Comparison of ENCODE assay signal across 25 cellular contexts in the genomic region with DNA sequence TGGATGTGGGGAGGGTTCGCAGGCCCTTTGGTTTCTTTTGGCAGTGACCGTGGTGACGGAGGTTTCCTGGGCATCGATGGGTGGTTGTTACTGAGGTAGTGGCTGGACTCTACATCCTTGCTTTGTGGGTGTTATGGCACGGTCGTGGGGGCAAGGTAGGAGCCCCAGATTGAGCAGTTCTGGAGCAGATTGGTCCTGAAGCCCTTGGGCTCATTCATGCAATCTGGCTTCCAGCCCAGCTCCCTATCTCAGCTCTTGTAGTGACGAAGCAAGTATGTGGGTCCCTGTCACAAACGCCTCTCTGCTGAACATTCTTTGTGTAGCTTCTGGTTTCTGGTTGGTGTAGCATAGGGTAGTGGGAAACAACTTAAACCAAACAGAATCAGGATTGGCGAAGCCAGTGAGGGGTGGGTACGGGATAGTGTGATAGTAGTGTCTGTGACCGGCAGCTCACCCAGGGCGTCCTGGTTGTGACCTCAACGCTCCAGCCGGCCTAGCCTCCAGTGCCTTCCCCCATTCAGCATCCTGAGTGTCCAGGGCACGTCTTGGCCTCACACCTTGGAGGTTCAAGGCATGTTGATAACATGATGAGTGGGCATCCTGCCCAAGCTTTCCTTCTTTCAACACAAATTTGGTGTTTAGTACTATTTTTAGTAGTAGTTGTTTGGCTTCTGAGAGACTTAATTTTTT. TPM values are rescaled to one million over a fixed set of nuclear protein-coding genes. Genes with fewer than 3 reads are reported as not detected.
DNase-seq lines count a peak whose midpoint lies in the region; ATAC-seq and TF ChIP-seq lines count a peak whose summit lies in the region.
"Had no signal": no experiment of that assay in that cellular context is flagged by ENCODE, and none has a peak within 500 bp of the region (broad histone marks: within the 10 kb centered on the region; RNA-seq: fewer than 3 reads in every experiment).

No MANE protein-coding gene starts in this region.

- no peaks in the 10 kb centered on the region for H3K4me1 ChIP-seq in aorta (ENCODE audit: control insufficient read depth in 1 of 2, insufficient read depth in 2 of 2, low read length in 2 of 2)
- H3K4me1 ChIP-seq: colonic mucosa had no signal

- DNase-seq in stimulated activated naive CD8-positive, alpha-beta T cell treated with anti-CD3 and anti-CD28 coated beads, Interleukin-15, amount 100 ng/mL, for 72 hours, result no peak
- DNase-seq in chondrocyte (ENCODE audit: low spot score) (peak; percentile 72), mesenteric fat pad (ENCODE audit: low spot score) (peak; percentile 72), aorta (peak; percentile 25 to 47), T-helper 9 cell (no peak), left lobe of liver (ENCODE audit: low spot score) (no peak), MCF 10A (ENCODE audit: unreplicated experiment) (no peak)
- DNase-seq: ACHN; activated CD4-positive, alpha-beta T cell treated with anti-CD3 and anti-CD28 coated beads, Interleukin-2, amount 10 ng/mL, durations not matched to agents 7 days and 5 days; brain microvascular endothelial cell; colonic mucosa; EL; islet precursor cell; lower lobe of right lung; MM.1S; NCI-H1417; NCI-H2081; NCI-H226; NCI-H82; stimulated activated CD4-positive, alpha-beta T cell treated with anti-CD3 and anti-CD28 coated beads, Interleukin-2, amount 100 ng/mL, for 48 hours had no signal

- H3K9me3 ChIP-seq in aorta (ENCODE audit: control insufficient read depth, low read length), result no peaks in the 10 kb centered on the region
- H3K9me3 ChIP-seq: colonic mucosa, lower lobe of right lung had no signal

- no peak overlapping the region for H3K27ac Mint-ChIP-seq in stimulated activated naive CD8-positive, alpha-beta T cell treated with anti-CD3 and anti-CD28 coated beads, Interleukin-15, Interleukin-2, amounts not matched to agents 100 ng/mL and 50 ng/mL, for 24 hours
- H3K27ac Mint-ChIP-seq in stimulated activated naive CD8-positive, alpha-beta T cell treated with anti-CD3 and anti-CD28 coated beads, Interleukin-15, amount 100 ng/mL, for 72 hours, result peak overlapping the region in 1 of 2 donors; percentile 10
- H3K27ac Mint-ChIP-seq in chondrocyte (ENCODE audit: unreplicated experiment), result no peak overlapping the region
- H3K27ac Mint-ChIP-seq in MCF 10A (ENCODE audit: low read depth, unreplicated experiment), result no peak overlapping the region
- H3K27ac Mint-ChIP-seq: activated CD4-positive, alpha-beta T cell treated with anti-CD3 and anti-CD28 coated beads, Interleukin-2, amount 10 ng/mL, durations not matched to agents 7 days and 5 days; stimulated activated memory B cell treated with anti-CD40 and anti-IgM and Interleukin-4, amounts not matched to agents 10 μg/mL and 1 μg/mL and 100 μg/mL, for 72 hours had no signal

- H3K4me3 Mint-ChIP-seq in stimulated activated naive CD8-positive, alpha-beta T cell treated with anti-CD3 and anti-CD28 coated beads, Interleukin-15, Interleukin-2, amounts not matched to agents 100 ng/mL and 50 ng/mL, for 24 hours, result peak overlapping the region; percentile 95
- H3K4me3 Mint-ChIP-seq in stimulated activated naive CD8-positive, alpha-beta T cell treated with anti-CD3 and anti-CD28 coated beads, Interleukin-15, amount 100 ng/mL, for 72 hours, result no peak overlapping the region
- H3K4me3 Mint-ChIP-seq in chondrocyte (ENCODE audit: unreplicated experiment) (no peak overlapping the region), MCF 10A (ENCODE audit: unreplicated experiment) (no peak overlapping the region)
- H3K4me3 Mint-ChIP-seq: activated CD4-positive, alpha-beta T cell treated with anti-CD3 and anti-CD28 coated beads, Interleukin-2, amount 10 ng/mL, durations not matched to agents 7 days and 5 days; stimulated activated memory B cell treated with anti-CD40 and anti-IgM and Interleukin-4, amounts not matched to agents 10 μg/mL and 1 μg/mL and 100 μg/mL, for 72 hours had no signal

- H3K36me3 ChIP-seq in aorta (ENCODE audit: control insufficient read depth in 1 of 2, insufficient read depth in 2 of 2, low read length in 1 of 2), result peaks cover 0 to 4% of the 10 kb centered on the region in 2 donors

- no peak overlapping the region for H3K27ac ChIP-seq in aorta (ENCODE audit: low read depth in 1 of 2, low read length in 2 of 2)
- H3K27ac ChIP-seq: brain microvascular endothelial cell, colonic mucosa, lower lobe of right lung, VCaP had no signal

- H3K4me1 Mint-ChIP-seq in stimulated activated naive CD8-positive, alpha-beta T cell treated with anti-CD3 and anti-CD28 coated beads, Interleukin-15, Interleukin-2, amounts not matched to agents 100 ng/mL and 50 ng/mL, for 24 hours (ENCODE audit: low read depth), result peaks cover 42% of the 10 kb centered on the region
- peaks cover 56% of the 10 kb centered on the region for H3K4me1 Mint-ChIP-seq in stimulated activated naive CD8-positive, alpha-beta T cell treated with anti-CD3 and anti-CD28 coated beads, Interleukin-15, amount 100 ng/mL, for 72 hours
- peaks cover 29% of the 10 kb centered on the region for H3K4me1 Mint-ChIP-seq in chondrocyte (ENCODE audit: low read depth)
- peaks cover 28% of the 10 kb centered on the region for H3K4me1 Mint-ChIP-seq in MCF 10A (ENCODE audit: insufficient read depth, unreplicated experiment)

- TF ChIP-seq CTCF in chondrocyte (IDR thresholded peaks at IDR 0.05), result no peak
- TF ChIP-seq CTCF in MCF 10A (IDR thresholded peaks at IDR 0.05; ENCODE audit: unreplicated experiment), result no peak

- intact Hi-C loops in aorta (cut with DNase I) (no loop called here), MCF 10A (cut with micrococcal nuclease) (no loop called here)

- no peaks in the 10 kb centered on the region for H3K9me3 Mint-ChIP-seq in stimulated activated naive CD8-positive, alpha-beta T cell treated with anti-CD3 and anti-CD28 coated beads, Interleukin-15, Interleukin-2, amounts not matched to agents 100 ng/mL and 50 ng/mL, for 24 hours
- no peaks in the 10 kb centered on the region for H3K9me3 Mint-ChIP-seq in stimulated activated naive CD8-positive, alpha-beta T cell treated with anti-CD3 and anti-CD28 coated beads, Interleukin-15, amount 100 ng/mL, for 72 hours
- H3K9me3 Mint-ChIP-seq in chondrocyte (ENCODE audit: low read depth) (no peaks in the 10 kb centered on the region), MCF 10A (ENCODE audit: unreplicated experiment) (no peaks in the 10 kb centered on the region)
- H3K9me3 Mint-ChIP-seq: activated CD4-positive, alpha-beta T cell treated with anti-CD3 and anti-CD28 coated beads, Interleukin-2, amount 10 ng/mL, durations not matched to agents 7 days and 5 days; stimulated activated memory B cell treated with anti-CD40 and anti-IgM and Interleukin-4, amounts not matched to agents 10 μg/mL and 1 μg/mL and 100 μg/mL, for 72 hours; T-helper 2 cell treated with Interferon-gamma antibody and Interleukin-4, amounts not matched to agents 5 μg/mL and 100 μg/mL, for 36 hours had no signal

- H3K27me3 ChIP-seq in aorta (ENCODE audit: control insufficient read depth in 1 of 2, insufficient read depth in 2 of 2, low read length in 1 of 2), result no peaks in the 10 kb centered on the region
- H3K27me3 ChIP-seq: brain microvascular endothelial cell, colonic mucosa had no signal

- CTCF ChIA-PET in MCF 10A (lab: Yijun Ruan, JAX), result no interaction called here

- H3K4me3 ChIP-seq in aorta (ENCODE audit: low read length in 2 of 2), result no peak overlapping the region
- H3K4me3 ChIP-seq: colonic mucosa, lower lobe of right lung had no signal

- BruUV-seq in MCF 10A (replicated peaks; lab: Mats Ljungman, UMichigan), result no TSS peak

- WGBS in aorta, 2 donors, result 80 to 86% methylated on average over 15 of the region's 15 CpGs

- ATAC-seq in stimulated activated naive CD8-positive, alpha-beta T cell treated with anti-CD3 and anti-CD28 coated beads, Interleukin-15, amount 100 ng/mL, for 72 hours, result no peak
- ATAC-seq in aorta (ENCODE audit: low FRiP score) (no peak), left lobe of liver (no peak)
- ATAC-seq: lower lobe of right lung; SK-N-SH treated with all-trans-retinoic acid at 6 μM for 48 hours; stimulated activated memory B cell treated with anti-CD40 and anti-IgM and Interleukin-4, amounts not matched to agents 10 μg/mL and 1 μg/mL and 100 μg/mL, for 72 hours had no signal

- POLR2A ChIA-PET in MCF 10A (lab: Yijun Ruan, JAX), result interaction anchor here (0.6 to 6.8 kb wide), 3 partner anchors 13 to 132 kb away, joined by 3 to 131 read pairs (median 4); a partner anchor contains a TSS

- no peaks in the 10 kb centered on the region for H3K27me3 Mint-ChIP-seq in stimulated activated naive CD8-positive, alpha-beta T cell treated with anti-CD3 and anti-CD28 coated beads, Interleukin-15, Interleukin-2, amounts not matched to agents 100 ng/mL and 50 ng/mL, for 24 hours
- H3K27me3 Mint-ChIP-seq in stimulated activated naive CD8-positive, alpha-beta T cell treated with anti-CD3 and anti-CD28 coated beads, Interleukin-15, amount 100 ng/mL, for 72 hours, result no peaks in the 10 kb centered on the region
- H3K27me3 Mint-ChIP-seq in chondrocyte (ENCODE audit: low read depth) (no peaks in the 10 kb centered on the region), MCF 10A (ENCODE audit: insufficient read depth, unreplicated experiment) (no peaks in the 10 kb centered on the region)
- H3K27me3 Mint-ChIP-seq: activated CD4-positive, alpha-beta T cell treated with anti-CD3 and anti-CD28 coated beads, Interleukin-2, amount 10 ng/mL, durations not matched to agents 7 days and 5 days; stimulated activated memory B cell treated with anti-CD40 and anti-IgM and Interleukin-4, amounts not matched to agents 10 μg/mL and 1 μg/mL and 100 μg/mL, for 72 hours had no signal

- H3K36me3 Mint-ChIP-seq in stimulated activated naive CD8-positive, alpha-beta T cell treated with anti-CD3 and anti-CD28 coated beads, Interleukin-15, Interleukin-2, amounts not matched to agents 100 ng/mL and 50 ng/mL, for 24 hours (ENCODE audit: low read depth), result peaks cover 55% of the 10 kb centered on the region
- H3K36me3 Mint-ChIP-seq in chondrocyte (ENCODE audit: low read depth) (peaks cover 33% of the 10 kb centered on the region), MCF 10A (ENCODE audit: insufficient read depth, unreplicated experiment) (peaks cover 63% of the 10 kb centered on the region)

RNA-seq across cellular contexts. Expression of a gene that starts 2.9 kb away (rescaled TPM):
- total RNA-seq in chondrocyte, result 23.7 to 31.3 TPM (median 25.7 TPM) in 3 replicates
- total RNA-seq in mesenteric fat pad, result 26.4 TPM
- total RNA-seq in aorta, result 10 to 100 TPM; 16.7 to 24.2 TPM
- polyA plus RNA-seq in aorta, result 10 to 100 TPM; 46.6 to 64.9 TPM
- 27.0 TPM for total RNA-seq in left lobe of liver
- total RNA-seq in MCF 10A (2022), result 44.1 and 65.6 TPM in 2 replicates

RNA-seq across cellular contexts. Expression of a gene that starts 4.5 kb away (rescaled TPM):
- total RNA-seq in chondrocyte (37.4 to 50.8 TPM (median 48.3 TPM) in 3 replicates), mesenteric fat pad (50.4 TPM), aorta (10 to 100 TPM; 25.1 to 28.5 TPM), left lobe of liver (31.1 TPM), MCF 10A (2022) (90.5 and 101 TPM in 2 replicates)
- 10 to 100 TPM; 49.5 to 62.2 TPM for polyA plus RNA-seq in aorta

Comparison
In these comparisons a context has a peak if more than half of its experiments do, and no peak if none do; other contexts are left out.
1. DNase-seq: peak in chondrocyte (single experiment), mesenteric fat pad (single experiment) and aorta (2 of 2); none in stimulated activated naive CD8-positive, alpha-beta T cell treated with anti-CD3 and anti-CD28 coated beads, Interleukin-15, amount 100 ng/mL, for 72 hours (0 of 2), T-helper 9 cell (single experiment), left lobe of liver (single experiment) and MCF 10A (single experiment).